ENCODE assay signal across 1 cellular context in the genomic region with DNA sequence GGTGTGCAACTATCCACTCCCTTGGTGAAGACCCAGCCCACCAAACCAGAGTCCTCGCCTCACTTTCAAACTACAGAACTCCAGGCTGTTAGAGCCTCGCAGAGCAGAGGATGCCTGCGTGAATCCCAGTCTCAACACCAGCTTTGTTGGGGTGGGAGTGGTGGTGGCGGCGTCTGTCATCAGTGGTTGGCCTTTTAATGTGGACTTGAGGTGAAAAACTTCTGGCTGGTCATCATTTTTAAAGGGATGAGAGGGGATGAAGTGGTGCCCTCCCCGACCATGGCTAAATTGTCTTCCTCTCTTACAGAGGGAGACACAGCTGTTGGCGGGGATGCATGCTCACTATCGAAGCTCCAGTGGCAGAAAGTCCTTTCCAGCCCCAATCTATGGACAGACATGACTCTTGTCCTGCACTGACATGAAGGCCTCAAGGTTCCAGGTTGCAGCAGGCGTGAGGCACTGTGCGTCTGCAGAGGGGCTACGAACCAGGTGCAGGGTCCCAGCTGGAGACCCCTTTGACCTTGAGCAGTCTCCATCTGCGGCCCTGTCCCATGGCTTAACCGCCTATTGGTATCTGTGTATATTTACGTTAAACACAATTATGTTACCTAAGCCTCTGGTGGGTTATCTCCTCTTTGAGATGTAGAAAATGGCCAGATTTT.
TF ChIP-seq lines count a peak whose summit lies in the region.

No MANE protein-coding gene starts in this region.

TF ChIP-seq in H1, 55 proteins besides CTCF, POLR2A, EP300 and RAD21:
- TF ChIP-seq SIRT6 (IDR thresholded peaks at IDR 0.05; ENCODE audit: low read length) (no peak), POLR2AphosphoS5 (IDR thresholded peaks at IDR 0.05; ENCODE audit: low read depth, low read length) (peak; percentile 58)
